In genomic region chr2:26541401-26542193, GRCh38 we compare ENCODE assay signal across 14 cellular contexts.
DNase-seq lines count a peak whose midpoint lies in the region; ATAC-seq lines count a peak whose summit lies in the region.
"Had no signal": no experiment of that assay in that cellular context is flagged by ENCODE, and none has a peak within 500 bp of the region (broad histone marks: within the 10 kb centered on the region; RNA-seq: fewer than 3 reads in every experiment).

No MANE protein-coding gene starts in this region.

- ATAC-seq in HG02884 (IDR thresholded peaks at IDR 0.05; ENCODE audit: unreplicated experiment) (no peak), GM19328 (IDR thresholded peaks at IDR 0.05; ENCODE audit: unreplicated experiment) (no peak), HG02840 (IDR thresholded peaks at IDR 0.05; ENCODE audit: low FRiP score, unreplicated experiment) (no peak)
- ATAC-seq: activated naive CD4-positive, alpha-beta T cell treated with anti-CD3 and anti-CD28 coated beads, Interleukin-2, amount 50 U/mL, for 72 hours; right cardiac atrium; stimulated activated naive CD8-positive, alpha-beta T cell treated with anti-CD3 and anti-CD28 coated beads, Interleukin-15, amount 100 ng/mL, for 72 hours had no signal

- DNase-seq in DMS153 (lab: John Stamatoyannopoulos, UW), result peak; percentile 82
- DNase-seq in NCI-H1417 (lab: John Stamatoyannopoulos, UW), result peak; percentile 85 to 91 (median 88)
- DNase-seq in NCI-H345 treated with DMSO at 0.1 percent for 48 hours (lab: John Stamatoyannopoulos, UW; ENCODE audit: unreplicated experiment), result peak; percentile 95
- peak; percentile 5 for DNase-seq in mesenteric fat pad (ENCODE audit: low spot score)
- no peak for DNase-seq in HuH-7 (ENCODE audit: low spot score)
- DNase-seq: CD4-positive, alpha-beta memory T cell; NCI-H1694; occipital lobe; right cardiac atrium; stimulated activated naive CD8-positive, alpha-beta T cell treated with anti-CD3 and anti-CD28 coated beads, Interleukin-15, amount 100 ng/mL, for 72 hours had no signal
